8 cellular contexts compared by ENCODE assay signal in the genomic region with DNA sequence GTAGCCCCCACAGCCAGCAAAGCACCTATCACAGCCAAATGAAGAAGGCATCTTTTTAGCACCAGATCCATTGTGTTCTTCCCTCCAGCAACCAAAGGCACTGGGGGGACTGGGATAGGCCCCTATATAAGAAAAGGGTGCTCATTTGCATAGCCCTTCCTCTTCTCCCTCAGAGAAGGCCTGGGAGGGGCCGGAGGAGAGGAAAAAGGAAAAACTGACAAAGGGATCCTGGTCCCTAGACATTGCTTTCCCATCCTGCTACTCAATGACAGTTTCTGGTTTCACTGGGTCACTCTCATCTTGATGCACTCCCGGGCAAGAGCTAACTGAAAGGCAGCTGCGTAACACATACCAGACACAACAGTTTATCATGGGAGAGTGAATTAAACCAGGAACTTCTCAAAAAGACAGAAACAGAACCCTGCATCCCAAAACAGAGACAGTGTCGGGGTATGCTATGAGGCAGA. TPM values are rescaled to one million over a fixed set of nuclear protein-coding genes. Genes with fewer than 3 reads are reported as not detected.
A peak's percentile ranks its signal among the peaks of the same experiment; 100 is the strongest.
DNase-seq lines count a peak whose midpoint lies in the region; TF ChIP-seq lines count a peak whose summit lies in the region.

A gene (minus strand): TSS at position 102 of the 467 bp plus-strand sequence. CDS start 31 bp downstream, at position 71.

- no peaks in the 10 kb centered on the region for H3K27me3 ChIP-seq in ovary

- intact Hi-C loops in ovary (cut with DNase I), result no loop called here

- peaks cover 9% of the 10 kb centered on the region for H3K4me1 ChIP-seq in ovary (ENCODE audit: insufficient read depth)

- H3K4me3 ChIP-seq in fibroblast of villous mesenchyme (ENCODE audit: low read depth, low read length), result peak within 1 kb of the TSS; percentile 92
- H3K4me3 ChIP-seq in ovary, result peak within 1 kb of the TSS; percentile 73

- no peaks in the 10 kb centered on the region for H3K36me3 ChIP-seq in ovary

- TF ChIP-seq EP300 in ovary (IDR thresholded peaks at IDR 0.05), result no peak

- peak; percentile 72 for DNase-seq in NCI-H510A treated with DMSO at 0.1 percent for 48 hours (lab: John Stamatoyannopoulos, UW)
- no peak for DNase-seq in NCI-H510A (lab: John Stamatoyannopoulos, UW)
- DNase-seq in SW480 (ENCODE audit: low spot score), result peak; percentile 21
- peak; percentile 19 for DNase-seq in fibroblast of villous mesenchyme (ENCODE audit: low read depth)
- no peak for DNase-seq in ovary
- no peak for DNase-seq in EL
- no peak for DNase-seq in NCI-H748 treated with DMSO at 0.1 percent for 48 hours (lab: John Stamatoyannopoulos, UW)
- no peak for DNase-seq in DMS153 (lab: John Stamatoyannopoulos, UW)

- TF ChIP-seq POLR2A in ovary (IDR thresholded peaks at IDR 0.05), result no peak

- H3K27ac ChIP-seq in ovary, result peak within 1 kb of the TSS; percentile 59 to 89

- H3K9me3 ChIP-seq in ovary, result no peaks in the 10 kb centered on the region

- 4 to 10% (median 7%) methylated on average over 4 of the region's 4 CpGs for WGBS in ovary, 3 donors

- TF ChIP-seq CTCF in fibroblast of villous mesenchyme (IDR thresholded peaks at IDR 0.05; ENCODE audit: insufficient read depth, low read depth, low read length) (no peak), ovary (IDR thresholded peaks at IDR 0.05) (no peak)

RNA-seq across cellular contexts. Expression of the gene that starts here (rescaled TPM):
- total RNA-seq in fibroblast of villous mesenchyme (1.3 TPM in 2 replicates), ovary (10 to 100 TPM in 1 of 7 donors, 1 to 10 TPM in 6; 2.0 to 11.5 (median 3.7) TPM)
- 1 to 10 TPM; 2.0 to 2.7 TPM for polyA plus RNA-seq in ovary

Comparison
In these comparisons a context has a peak if more than half of its experiments do, and no peak if none do; other contexts are left out.
1. DNase-seq: peak in NCI-H510A treated with DMSO at 0.1 percent for 48 hours (single experiment), SW480 (single experiment) and fibroblast of villous mesenchyme (single experiment); none in NCI-H510A (single experiment), ovary (0 of 5), EL (single experiment), NCI-H748 treated with DMSO at 0.1 percent for 48 hours (single experiment) and DMS153 (single experiment).